In the genomic region with DNA sequence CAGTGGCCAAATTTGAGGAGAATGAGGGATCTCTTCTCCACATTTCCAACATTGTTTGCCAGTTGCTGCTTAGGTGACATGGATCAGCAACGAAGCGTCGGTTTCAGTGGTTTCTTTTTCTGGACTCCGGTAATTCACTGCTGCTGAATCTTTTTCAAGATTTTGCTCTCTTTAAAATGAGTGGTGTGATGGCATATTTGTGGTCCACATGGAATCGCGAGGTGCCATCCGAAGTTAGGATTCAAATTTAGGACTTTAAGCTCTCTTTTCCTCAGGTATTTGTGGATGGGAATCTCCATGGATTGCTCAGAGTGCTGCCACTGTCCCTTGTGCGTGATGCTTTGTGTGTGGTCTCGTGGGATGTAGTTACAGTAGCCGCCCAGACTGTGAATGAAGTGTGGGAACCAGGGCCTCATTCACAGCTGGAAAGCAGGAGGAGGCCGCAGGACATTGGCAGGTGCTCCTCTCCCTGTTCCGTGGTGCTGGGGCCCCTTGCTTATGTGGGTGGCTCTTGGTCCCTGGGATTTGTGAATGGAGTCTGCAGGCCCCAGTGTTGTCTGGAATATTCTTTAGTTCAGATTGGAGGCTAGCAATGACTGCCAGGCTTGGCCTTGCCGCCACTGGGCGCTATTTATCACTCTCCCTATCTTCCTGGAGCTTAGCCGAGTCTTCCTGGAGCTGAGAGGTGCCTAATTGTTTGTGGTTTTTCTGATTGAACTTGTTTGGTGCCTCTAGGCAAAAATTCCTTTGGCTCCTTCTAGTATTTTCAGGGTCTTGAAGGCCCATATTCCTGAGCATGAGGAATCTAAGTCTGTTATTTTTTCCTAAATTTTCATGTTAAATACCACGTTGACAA, we compare ENCODE assay signal across 1 cellular context.
TF ChIP-seq lines count a peak whose summit lies in the region.

No MANE protein-coding gene starts in this region.

TF ChIP-seq in GM23338, 12 proteins besides CTCF, POLR2A, EP300 and RAD21 (continued from another document):
- TF ChIP-seq, protein P1, sequence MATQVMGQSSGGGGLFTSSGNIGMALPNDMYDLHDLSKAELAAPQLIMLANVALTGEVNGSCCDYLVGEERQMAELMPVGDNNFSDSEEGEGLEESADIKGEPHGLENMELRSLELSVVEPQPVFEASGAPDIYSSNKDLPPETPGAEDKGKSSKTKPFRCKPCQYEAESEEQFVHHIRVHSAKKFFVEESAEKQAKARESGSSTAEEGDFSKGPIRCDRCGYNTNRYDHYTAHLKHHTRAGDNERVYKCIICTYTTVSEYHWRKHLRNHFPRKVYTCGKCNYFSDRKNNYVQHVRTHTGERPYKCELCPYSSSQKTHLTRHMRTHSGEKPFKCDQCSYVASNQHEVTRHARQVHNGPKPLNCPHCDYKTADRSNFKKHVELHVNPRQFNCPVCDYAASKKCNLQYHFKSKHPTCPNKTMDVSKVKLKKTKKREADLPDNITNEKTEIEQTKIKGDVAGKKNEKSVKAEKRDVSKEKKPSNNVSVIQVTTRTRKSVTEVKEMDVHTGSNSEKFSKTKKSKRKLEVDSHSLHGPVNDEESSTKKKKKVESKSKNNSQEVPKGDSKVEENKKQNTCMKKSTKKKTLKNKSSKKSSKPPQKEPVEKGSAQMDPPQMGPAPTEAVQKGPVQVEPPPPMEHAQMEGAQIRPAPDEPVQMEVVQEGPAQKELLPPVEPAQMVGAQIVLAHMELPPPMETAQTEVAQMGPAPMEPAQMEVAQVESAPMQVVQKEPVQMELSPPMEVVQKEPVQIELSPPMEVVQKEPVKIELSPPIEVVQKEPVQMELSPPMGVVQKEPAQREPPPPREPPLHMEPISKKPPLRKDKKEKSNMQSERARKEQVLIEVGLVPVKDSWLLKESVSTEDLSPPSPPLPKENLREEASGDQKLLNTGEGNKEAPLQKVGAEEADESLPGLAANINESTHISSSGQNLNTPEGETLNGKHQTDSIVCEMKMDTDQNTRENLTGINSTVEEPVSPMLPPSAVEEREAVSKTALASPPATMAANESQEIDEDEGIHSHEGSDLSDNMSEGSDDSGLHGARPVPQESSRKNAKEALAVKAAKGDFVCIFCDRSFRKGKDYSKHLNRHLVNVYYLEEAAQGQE (IDR thresholded peaks at IDR 0.05; ENCODE audit: unreplicated experiment), result no peak
- peak; percentile 36 for TF ChIP-seq POLR2AphosphoS5 (IDR thresholded peaks at IDR 0.05; ENCODE audit: low read depth)
